10 cellular contexts compared by ENCODE assay signal in the genomic region with DNA sequence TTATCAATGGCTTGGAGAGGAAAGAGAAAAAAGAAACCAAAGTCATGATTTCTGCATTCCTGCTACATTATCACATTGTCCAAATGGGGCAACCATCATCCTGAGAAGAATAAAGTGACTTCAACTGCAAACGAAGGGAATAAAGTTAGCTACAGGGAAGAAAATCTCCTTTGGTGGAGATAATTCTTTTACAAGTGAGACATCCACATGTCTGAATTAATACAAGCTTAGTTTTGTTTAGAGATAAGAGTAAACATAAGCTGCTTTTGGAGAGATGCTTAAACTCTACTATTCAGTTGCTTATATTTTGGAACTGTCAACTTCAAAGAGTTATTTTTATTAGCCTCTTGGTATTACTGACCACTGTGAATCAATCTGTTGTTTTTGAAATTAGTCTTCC. TPM values are rescaled to one million over a fixed set of nuclear protein-coding genes. Genes with fewer than 3 reads are reported as not detected.
"Had no signal": no experiment of that assay in that cellular context is flagged by ENCODE, and none has a peak within 500 bp of the region (broad histone marks: within the 10 kb centered on the region; RNA-seq: fewer than 3 reads in every experiment).

A gene (minus strand): TSS at position 101 of the 400 bp plus-strand sequence. CDS start 55 bp downstream, at position 46.

- H3K4me1 Mint-ChIP-seq: IgD-negative memory B cell had no signal

- H3K27ac ChIP-seq: HL-60, KMS-11 had no signal

- H3K9ac ChIP-seq: KMS-11 had no signal

- H3K4me3 ChIP-seq: K562 had no signal

- H3K4me2 ChIP-seq: KMS-11 had no signal

- H3K4me3 Mint-ChIP-seq: IgD-negative memory B cell had no signal

- H3K27ac Mint-ChIP-seq: IgD-negative memory B cell had no signal

- DNase-seq: IMR-90, KBM-7, KG1 had no signal

RNA-seq across cellular contexts. Expression of the gene that starts here (rescaled TPM):
- total RNA-seq: HepG2, HT-29, HT1080, IMR-90, K562 had no signal
- polyA plus RNA-seq: HepG2, IgD-negative memory B cell, IMR-90, K562 had no signal
